In genomic region chr22:29882716-29883044, GRCh38 we compare ENCODE assay signal across 8 cellular contexts. TPM values are rescaled to one million over a fixed set of nuclear protein-coding genes. Genes with fewer than 3 reads are reported as not detected.
DNase-seq lines count a peak whose midpoint lies in the region; ATAC-seq and TF ChIP-seq lines count a peak whose summit lies in the region.

No MANE protein-coding gene starts in this region.

- CTCF ChIA-PET in Calu3 (lab: Charles Lee) (interaction anchor here (1.1 to 2.2 kb wide), 6 partner anchors 10 to 206 kb away, joined by 3 to 17 read pairs (median 10); no protein-coding TSS in a partner anchor), MCF 10A (lab: Yijun Ruan, JAX) (interaction anchor here (0.6 to 1.1 kb wide), 2 partner anchors 85 to 178 kb away, joined by 3 to 4 read pairs; no protein-coding TSS in a partner anchor)

- TF ChIP-seq POLR2A in ovary (IDR thresholded peaks at IDR 0.05), result no peak

- H3K27ac Mint-ChIP-seq in Calu3 (ENCODE audit: unreplicated experiment) (peak overlapping the region; percentile 28), MCF 10A (ENCODE audit: low read depth, unreplicated experiment) (peak overlapping the region; percentile 71)

- WGBS in ovary, 3 donors, result 0 to 1% (median 0%) methylated on average over 5 of the region's 5 CpGs

- H3K4me1 ChIP-seq in ovary (ENCODE audit: insufficient read depth), result peaks cover 12% of the 10 kb centered on the region

- H3K9me3 ChIP-seq in ovary, result no peaks in the 10 kb centered on the region

- no peaks in the 10 kb centered on the region for H3K36me3 ChIP-seq in ovary

- no peak for DNase-seq in Calu3
- DNase-seq in MCF 10A (ENCODE audit: unreplicated experiment), result no peak
- DNase-seq in ovary, result no peak
- no peak for DNase-seq in GM10266 (ENCODE audit: extremely low spot score)
- no peak for DNase-seq in germinal center (ENCODE audit: low spot score)
- DNase-seq in ACHN, result no peak
- no peak for DNase-seq in DMS 273 (lab: John Stamatoyannopoulos, UW; ENCODE audit: unreplicated experiment)

- no peak for TF ChIP-seq EP300 in ovary (IDR thresholded peaks at IDR 0.05)

- H3K36me3 Mint-ChIP-seq in Calu3 (ENCODE audit: insufficient read depth, unreplicated experiment), result peaks cover 17% of the 10 kb centered on the region
- H3K36me3 Mint-ChIP-seq in MCF 10A (ENCODE audit: insufficient read depth, unreplicated experiment), result no peaks in the 10 kb centered on the region

- in situ Hi-C loops in ACHN (cut with HindIII; ENCODE audit: low pct_ligation_motif_present, low pct_unique_long_range_greater_than_20kb, low sequenced_read_pairs), result no loop called here

- ATAC-seq in HG03432 (IDR thresholded peaks at IDR 0.05; ENCODE audit: unreplicated experiment), result peak; percentile 68

- H3K4me3 ChIP-seq in ovary, result peak overlapping the region; percentile 71

- no peaks in the 10 kb centered on the region for H3K9me3 Mint-ChIP-seq in Calu3 (ENCODE audit: low read depth, unreplicated experiment)
- no peaks in the 10 kb centered on the region for H3K9me3 Mint-ChIP-seq in MCF 10A (ENCODE audit: unreplicated experiment)

- TF ChIP-seq CTCF in Calu3 (IDR thresholded peaks at IDR 0.05; ENCODE audit: unreplicated experiment) (no peak), MCF 10A (IDR thresholded peaks at IDR 0.05; ENCODE audit: unreplicated experiment) (no peak), ovary (IDR thresholded peaks at IDR 0.05) (no peak), GM10266 (IDR thresholded peaks at IDR 0.05; ENCODE audit: control insufficient read depth, insufficient read depth, low read depth, missing control alignments) (no peak)

- BruUV-seq in Calu3 (replicated peaks; lab: Mats Ljungman, UMichigan) (no TSS peak), MCF 10A (replicated peaks; lab: Mats Ljungman, UMichigan) (no TSS peak)

- H3K27me3 Mint-ChIP-seq in Calu3 (ENCODE audit: unreplicated experiment) (no peaks in the 10 kb centered on the region), MCF 10A (ENCODE audit: insufficient read depth, unreplicated experiment) (no peaks in the 10 kb centered on the region)

- H3K4me1 Mint-ChIP-seq in Calu3 (ENCODE audit: low read depth, unreplicated experiment) (no peaks in the 10 kb centered on the region), MCF 10A (ENCODE audit: insufficient read depth, unreplicated experiment) (peaks cover 7% of the 10 kb centered on the region)

- H3K27me3 ChIP-seq in ovary, result no peaks in the 10 kb centered on the region

- H3K27ac ChIP-seq in ovary, result no peak overlapping the region

- H3K4me3 Mint-ChIP-seq in Calu3 (ENCODE audit: low read depth, unreplicated experiment), result peak overlapping the region; percentile 92
- H3K4me3 Mint-ChIP-seq in MCF 10A (ENCODE audit: unreplicated experiment), result peak overlapping the region; percentile 84

- POLR2A ChIA-PET in MCF 10A (lab: Yijun Ruan, JAX), result interaction anchor here (0.6 to 1.8 kb wide), 10 partner anchors 8 to 474 kb away, joined by 3 to 15 read pairs (median 4); partner anchors contain the start of genes CCDC157, SF3A1, UQCR10 and ZMAT5

- intact Hi-C loops in Calu3 (cut with micrococcal nuclease; ENCODE audit: unreplicated experiment) (no loop called here), MCF 10A (cut with micrococcal nuclease) (loop anchor here (1.0 kb wide), 2 partner anchors 44 to 112 kb away; partner anchors contain the start of gene ASCC2), ovary (cut with DNase I) (loop anchor here in 2 of 4 donors (10.0 kb wide), 2 partner anchors 112 to 122 kb away; no protein-coding TSS in a partner anchor)

RNA-seq across cellular contexts. Expression of gene MTMR3, which starts 0.3 kb away (rescaled TPM):
- total RNA-seq in Calu3 (2022) (34.5 and 40.1 TPM in 2 replicates), MCF 10A (2022) (34.4 and 36.4 TPM in 2 replicates), ovary (10 to 100 TPM; 45.4 to 66.2 (median 48.3) TPM)
- polyA plus RNA-seq in ovary, result 10 to 100 TPM; 21.4 to 33.2 TPM

RNA-seq across cellular contexts. Expression of gene ASCC2, which starts 44.6 kb away (rescaled TPM):
- total RNA-seq in Calu3 (2022) (62.6 and 73.4 TPM in 2 replicates), MCF 10A (2022) (63.2 and 70.7 TPM in 2 replicates), ovary (10 to 100 TPM; 26.9 to 55.6 (median 36.9) TPM)
- polyA plus RNA-seq in ovary, result 10 to 100 TPM; 27.0 to 45.6 TPM
